ENCODE assay signal across 8 cellular contexts in the genomic region with DNA sequence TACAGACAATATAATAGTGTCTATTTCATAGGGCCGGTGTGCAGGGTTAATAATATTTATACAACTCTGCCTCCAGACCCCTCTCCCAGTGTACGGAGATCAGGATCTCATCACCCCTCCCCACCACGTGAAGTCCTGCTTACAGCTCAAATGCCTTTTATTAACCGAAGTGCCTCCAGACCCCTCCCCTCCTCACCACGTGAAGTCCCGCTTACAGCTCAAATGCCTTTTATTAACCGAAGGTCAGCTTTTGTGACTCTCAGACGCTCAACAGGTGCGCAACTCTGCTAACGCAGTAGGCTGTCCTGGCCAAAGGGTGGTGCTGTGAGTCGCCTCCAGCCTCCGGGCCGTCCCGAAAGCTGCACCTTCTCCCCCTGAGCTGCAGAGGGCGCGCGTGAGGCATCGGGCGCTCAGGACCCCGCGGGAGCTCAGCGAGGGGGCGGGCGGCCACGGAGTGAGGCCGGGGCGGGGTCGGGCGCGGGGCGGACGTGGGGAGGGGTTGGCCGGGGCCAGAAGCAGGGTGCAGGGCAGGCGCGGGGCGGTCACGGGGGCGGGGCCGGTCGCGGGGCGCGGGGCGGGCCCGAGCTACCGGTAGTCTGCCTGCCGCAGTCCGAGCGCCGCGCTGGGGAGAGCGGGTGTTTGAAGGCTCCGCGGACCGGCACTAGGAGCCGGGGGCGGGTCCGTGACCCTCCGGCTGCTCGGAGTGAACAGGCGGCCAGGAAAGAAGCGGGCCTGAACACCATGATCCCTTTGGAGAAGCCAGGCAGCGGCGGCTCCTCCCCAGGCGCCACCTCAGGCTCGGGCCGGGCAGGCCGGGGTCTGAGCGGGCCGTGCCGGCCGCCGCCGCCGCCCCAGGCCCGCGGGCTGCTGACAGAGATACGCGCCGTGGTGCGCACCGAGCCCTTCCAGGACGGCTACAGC. TPM values are rescaled to one million over a fixed set of nuclear protein-coding genes. Genes with fewer than 3 reads are reported as not detected.
DNase-seq lines count a peak whose midpoint lies in the region; ATAC-seq and TF ChIP-seq lines count a peak whose summit lies in the region.

A gene (plus strand): TSS at position 606 of the 921 bp plus-strand sequence. CDS start 136 bp downstream, at position 742.

- no peaks in the 10 kb centered on the region for H3K4me1 ChIP-seq in colonic mucosa

- no peaks in the 10 kb centered on the region for H3K36me3 ChIP-seq in colonic mucosa

- POLR2A ChIA-PET in activated CD4-positive, alpha-beta T cell treated with anti-CD3 and anti-CD28 coated beads for 36 hours (lab: Charles Lee), result interaction anchor here (0.6 to 6.4 kb wide), 24 partner anchors 10 to 620 kb away, joined by 3 to 66 read pairs (median 4); a partner anchor contains a TSS

- H3K4me3 ChIP-seq in colonic mucosa, result peak within 1 kb of the TSS; percentile 92

- TF ChIP-seq CTCF in colonic mucosa (IDR thresholded peaks at IDR 0.05), result peak; percentile 88

- peak; percentile 95 for DNase-seq in Ammon's horn (ENCODE audit: low spot score)
- peak; percentile 88 for DNase-seq in NCI-H446 treated with DMSO at 0.1 percent for 48 hours (lab: John Stamatoyannopoulos, UW)
- DNase-seq in activated CD4-positive, alpha-beta T cell treated with anti-CD3 and anti-CD28 coated beads for 36 hours, result peak; percentile 96
- peak; percentile 93 for DNase-seq in colonic mucosa
- DNase-seq in stimulated activated CD4-positive, alpha-beta T cell treated with anti-CD3 and anti-CD28 coated beads, Interleukin-1b, Interleukin-23, amount 100 ng/mL, for 48 hours, result peak; percentile 94

- CTCF ChIA-PET in activated CD4-positive, alpha-beta T cell treated with anti-CD3 and anti-CD28 coated beads for 36 hours (lab: Charles Lee), result interaction anchor here (0.5 to 13.3 kb wide), 83 partner anchors 8 to 540 kb away, joined by 3 to 381 read pairs (median 5); a partner anchor contains a TSS

- ATAC-seq in GM19043 (IDR thresholded peaks at IDR 0.05; ENCODE audit: low read depth, unreplicated experiment) (peak; percentile 64), HG03378 (IDR thresholded peaks at IDR 0.05; ENCODE audit: unreplicated experiment) (peak; percentile 44)
- ATAC-seq in activated CD4-positive, alpha-beta T cell treated with anti-CD3 and anti-CD28 coated beads for 36 hours, result peak; percentile 77

- H3K27ac ChIP-seq in colonic mucosa (peak within 1 kb of the TSS; percentile 94), layer of hippocampus (ENCODE audit: low read depth, low read length) (peak within 1 kb of the TSS; percentile 71)

- H3K27me3 Mint-ChIP-seq in activated CD4-positive, alpha-beta T cell treated with anti-CD3 and anti-CD28 coated beads for 36 hours, result peaks cover 6% of the 10 kb centered on the region

- H3K4me3 Mint-ChIP-seq in activated CD4-positive, alpha-beta T cell treated with anti-CD3 and anti-CD28 coated beads for 36 hours, result peak within 1 kb of the TSS; percentile 99

- H3K27me3 ChIP-seq in colonic mucosa, result no peaks in the 10 kb centered on the region
- no peaks in the 10 kb centered on the region for H3K27me3 ChIP-seq in layer of hippocampus (ENCODE audit: control insufficient read depth, insufficient read depth, low read length)

- intact Hi-C loops in activated CD4-positive, alpha-beta T cell treated with anti-CD3 and anti-CD28 coated beads for 36 hours (cut with DNase I, micrococcal nuclease), result loop anchor here (1.0 to 5.0 kb wide), 15 partner anchors 66 to 650 kb away; a partner anchor contains a TSS
- intact Hi-C loops in colonic mucosa (cut with DNase I), result loop anchor here (2.0 to 5.0 kb wide), 2 partner anchors 118 to 140 kb away; no protein-coding TSS in a partner anchor

- H3K36me3 Mint-ChIP-seq in activated CD4-positive, alpha-beta T cell treated with anti-CD3 and anti-CD28 coated beads for 36 hours (ENCODE audit: low read depth), result peaks cover 17% of the 10 kb centered on the region

- peak within 1 kb of the TSS; percentile 97 for H3K27ac Mint-ChIP-seq in activated CD4-positive, alpha-beta T cell treated with anti-CD3 and anti-CD28 coated beads for 36 hours

- H3K9me3 Mint-ChIP-seq in activated CD4-positive, alpha-beta T cell treated with anti-CD3 and anti-CD28 coated beads for 36 hours (ENCODE audit: low read depth), result no peaks in the 10 kb centered on the region

- H3K9me3 ChIP-seq in colonic mucosa, result no peaks in the 10 kb centered on the region

- peak within 1 kb of the TSS; percentile 92 to 96 for H3K9ac ChIP-seq in colonic mucosa (ENCODE audit: low read depth in 2 of 2, low read length in 2 of 2)

- H3K4me1 Mint-ChIP-seq in activated CD4-positive, alpha-beta T cell treated with anti-CD3 and anti-CD28 coated beads for 36 hours, result peaks cover 29% of the 10 kb centered on the region

RNA-seq across cellular contexts. Expression of the gene that starts here (rescaled TPM):
- total RNA-seq in activated CD4-positive, alpha-beta T cell treated with anti-CD3 and anti-CD28 coated beads for 36 hours, result 10 to 100 TPM; 43.2 to 50.9 TPM
- total RNA-seq in colonic mucosa, result 10 to 100 TPM; 16.0 to 30.6 TPM

Comparison
In these comparisons a context has a peak if more than half of its experiments do, and no peak if none do; other contexts are left out.
1. Peak in every context shown above with its lines: DNase-seq, ATAC-seq, H3K4me3 ChIP-seq and H3K27ac ChIP-seq.